20 cellular contexts compared by ENCODE assay signal in the genomic region with DNA sequence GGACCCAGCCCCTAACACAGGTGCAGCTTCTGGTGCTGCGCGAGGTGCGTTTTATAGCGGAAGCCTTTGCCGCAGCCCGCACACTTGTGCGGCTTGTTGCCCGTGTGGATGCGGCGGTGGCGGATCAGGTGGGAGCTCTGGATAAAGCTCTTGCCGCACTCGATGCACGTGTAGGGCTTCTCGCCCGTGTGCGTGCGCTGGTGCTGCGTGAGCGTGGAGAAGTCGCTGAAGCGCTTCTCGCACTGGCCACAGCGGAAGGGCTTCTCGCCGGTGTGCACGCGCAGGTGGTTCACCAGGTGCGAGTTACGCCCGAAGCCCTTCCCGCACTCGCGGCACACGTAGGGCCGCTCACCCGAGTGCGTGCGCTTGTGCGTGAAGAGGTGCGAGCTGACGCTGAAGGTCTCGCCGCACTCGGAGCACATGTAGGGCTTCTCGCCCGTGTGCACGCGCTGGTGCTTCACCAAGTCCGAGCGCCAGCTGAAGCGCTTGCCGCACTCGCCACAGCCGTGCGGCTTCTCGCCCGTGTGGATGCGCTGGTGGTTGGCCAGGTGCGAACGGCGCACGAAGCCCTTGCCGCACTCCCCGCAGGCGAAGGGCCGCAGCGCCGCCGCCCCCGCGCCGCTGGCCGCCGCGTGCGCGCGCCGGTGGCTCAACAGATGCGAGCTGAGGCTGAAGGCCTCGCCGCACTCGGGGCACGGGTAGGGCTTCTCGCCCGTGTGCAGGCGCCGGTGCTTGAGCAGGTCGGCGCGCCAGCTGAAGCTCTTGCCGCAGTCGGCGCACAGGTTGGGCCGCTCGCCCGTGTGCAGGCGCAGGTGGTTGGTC. TPM values are rescaled to one million over a fixed set of nuclear protein-coding genes. Genes with fewer than 3 reads are reported as not detected.
A peak's percentile ranks its signal among the peaks of the same experiment; 100 is the strongest.
DNase-seq lines count a peak whose midpoint lies in the region; ATAC-seq, FAIRE-seq and TF ChIP-seq lines count a peak whose summit lies in the region.
"Had no signal": no experiment of that assay in that cellular context is flagged by ENCODE, and none has a peak within 500 bp of the region (broad histone marks: within the 10 kb centered on the region; RNA-seq: fewer than 3 reads in every experiment).

No MANE protein-coding gene starts in this region.

- in situ Hi-C loops in HepG2 (cut with HindIII; ENCODE audit: extremely low pct_ligation_motif_present, low pct_unique_long_range_greater_than_20kb): no loop called here

- H3K9ac ChIP-seq in HepG2 (ENCODE audit: insufficient read depth, low read depth, low read length): no peak overlapping the region
- H3K9ac ChIP-seq in H1 (replicated peaks in 1 of 4; ENCODE audit: extremely low read depth in 1 of 4, low read depth in 3 of 4, low read length in 3 of 4): no peak overlapping the region
- peak overlapping the region; percentile 30 for H3K9ac ChIP-seq in neuronal stem cell (ENCODE audit: low read depth, low read length, poor library complexity)
- H3K9ac ChIP-seq: BLaER1 had no signal

- TF ChIP-seq EP300 in HepG2 (IDR thresholded peaks at IDR 0.05; ENCODE audit: low read depth in 2 of 2, low read length in 2 of 2): no peak
- TF ChIP-seq EP300 in HepG2 (CRISPR knock-in tag; IDR thresholded peaks at IDR 0.05; ENCODE audit: borderline replicate concordance): no peak
- TF ChIP-seq EP300 in H1 (IDR thresholded peaks at IDR 0.05; ENCODE audit: borderline replicate concordance in 1 of 2, low read depth in 2 of 2, low read length in 2 of 2): no peak

- H2AK5ac ChIP-seq in H1 (ENCODE audit: low read depth, low read length) (no peak overlapping the region), neuronal stem cell (ENCODE audit: low read depth, low read length) (no peak overlapping the region)

- H4K91ac ChIP-seq in H1 (replicated peaks; ENCODE audit: insufficient read length, low read length) (no peak overlapping the region), neuronal stem cell (ENCODE audit: low read depth, low read length, poor library complexity) (no peak overlapping the region)

- DNase-seq in HepG2 (ENCODE audit: low spot score) (no peak), right lobe of liver (no peak), H1 (ENCODE audit: low read depth in 1 of 2, low spot score in 2 of 2) (no peak), neuronal stem cell (ENCODE audit: low spot score) (no peak), AML-193 (lab: John Stamatoyannopoulos, UW) (no peak)
- no peak for DNase-seq in naive thymus-derived CD8-positive, alpha-beta T cell
- DNase-seq: CD4-positive, alpha-beta memory T cell; DMS153; DMS79; H7; HFFc6; IMR-90 had no signal

- H3K27ac Mint-ChIP-seq in naive thymus-derived CD8-positive, alpha-beta T cell: no peak overlapping the region
- H3K27ac Mint-ChIP-seq: CD14-positive monocyte, GM23338, HFFc6 had no signal

- POLR2A ChIA-PET in HepG2 (lab: Yijun Ruan, JAX) (no interaction called here), H1 (lab: Charles Lee; ENCODE audit: partially characterized antibody) (interaction anchor here (1.2 to 9.1 kb wide), 6 partner anchors 9 to 119 kb away, joined by 3 to 40 read pairs (median 9); a partner anchor contains a TSS)
- POLR2A ChIA-PET in naive thymus-derived CD8-positive, alpha-beta T cell (lab: Charles Lee): no interaction called here

- no peak for FAIRE-seq in HepG2 (lab: Jason Lieb, UNC)
- no peak for FAIRE-seq in H1 (lab: Jason Lieb, UNC)
- FAIRE-seq: A549 had no signal

- no peak overlapping the region for H3K4ac ChIP-seq in H1 (replicated peaks; ENCODE audit: insufficient read length, low read depth, low read length)
- no peak overlapping the region for H3K4ac ChIP-seq in neuronal stem cell (ENCODE audit: low read length)

- H3K36me3 ChIP-seq in HepG2 (replicated peaks in 1 of 2; ENCODE audit: control insufficient read depth in 1 of 2, insufficient read depth in 2 of 2, low read length in 2 of 2) (peaks cover 15 to 30% of the 10 kb centered on the region in 2 experiments; a peak in 4 of 5 replicates), right lobe of liver (peaks cover 0 to 14% (median 9%) of the 10 kb centered on the region in 4 donors), H1 (ENCODE audit: control insufficient read depth in 2 of 4, insufficient read depth in 4 of 4, low read length in 3 of 4) (peaks cover 0 to 17% (median 9%) of the 10 kb centered on the region in 4 experiments; a peak in 6 of 8 replicates), neuronal stem cell (replicated peaks in 1 of 2; ENCODE audit: control insufficient read depth in 2 of 2, insufficient read depth in 2 of 2, low read length in 2 of 2) (peaks cover 16 to 43% of the 10 kb centered on the region in 2 donors)

- H3K23ac ChIP-seq in H1 (ENCODE audit: insufficient read length): no peak overlapping the region
- no peak overlapping the region for H3K23ac ChIP-seq in neuronal stem cell (ENCODE audit: low read depth, low read length, poor library complexity)

- H3K36me3 Mint-ChIP-seq in naive thymus-derived CD8-positive, alpha-beta T cell: no peaks in the 10 kb centered on the region
- H3K36me3 Mint-ChIP-seq: CD4-positive, alpha-beta memory T cell had no signal

- intact Hi-C loops in HepG2 (cut with micrococcal nuclease; ENCODE audit: unreplicated experiment): no loop called here
- intact Hi-C loops in right lobe of liver (cut with DNase I): no loop called here

- no peak overlapping the region for H2BK5ac ChIP-seq in H1 (ENCODE audit: low read depth, low read length)
- H2BK5ac ChIP-seq in neuronal stem cell (ENCODE audit: low read length): no peak overlapping the region

- no peaks in the 10 kb centered on the region for H3K79me2 ChIP-seq in HepG2 (ENCODE audit: insufficient read depth, low read length)
- H3K79me2 ChIP-seq in H1 (ENCODE audit: control insufficient read depth in 1 of 2, insufficient read depth in 2 of 2, low read length in 2 of 2): no peaks in the 10 kb centered on the region

- H3K79me1 ChIP-seq in H1 (ENCODE audit: low read depth, low read length) (no peaks in the 10 kb centered on the region; the same call in 1 of the 2 replicates), neuronal stem cell (ENCODE audit: low read depth, low read length) (no peaks in the 10 kb centered on the region)

- H3K9me3 ChIP-seq in HepG2 (ENCODE audit: low read length) (no peaks in the 10 kb centered on the region), right lobe of liver (no peaks in the 10 kb centered on the region), H1 (ENCODE audit: insufficient read depth in 2 of 2, low read depth in 1 of 2, low read length in 1 of 2) (no peaks in the 10 kb centered on the region; a peak in 1 of 4 replicates), neuronal stem cell (replicated peaks in 1 of 2; ENCODE audit: control insufficient read depth in 2 of 2, insufficient read depth in 1 of 2, low read depth in 1 of 2, low read length in 2 of 2) (no peaks in the 10 kb centered on the region)
- H3K9me3 ChIP-seq: A549 had no signal

- TF ChIP-seq POLR2A in HepG2 (IDR thresholded peaks at IDR 0.05; ENCODE audit: insufficient read depth in 1 of 2, low read depth in 2 of 2, low read length in 2 of 2) (no peak), right lobe of liver (IDR thresholded peaks at IDR 0.05) (no peak), H1 (IDR thresholded peaks at IDR 0.05; ENCODE audit: control extremely low read depth in 1 of 2, low read depth in 2 of 2, low read length in 2 of 2) (no peak)

- no peaks in the 10 kb centered on the region for H3K23me2 ChIP-seq in H1 (ENCODE audit: low read depth, low read length)

- peaks cover 0 to 4% (median 0%) of the 10 kb centered on the region in 9 donors for H3K9me3 Mint-ChIP-seq in naive thymus-derived CD8-positive, alpha-beta T cell
- H3K9me3 Mint-ChIP-seq: GM23338, HFFc6 had no signal

- WGBS in HepG2 (ENCODE audit: low lambda C conversion rate): 97% methylated on average over 52 of the region's 99 CpGs
- WGBS in right lobe of liver (ENCODE audit: insufficient coverage, low coverage, low lambda C conversion rate, missing lambda C conversion rate): 96% methylated on average over 11 of the region's 99 CpGs
- 94% methylated on average over 77 of the region's 99 CpGs; no CpG with 5 or more reads in 1 of the 2 experiments for WGBS in H1 (ENCODE audit: extremely low coverage in 1 of 2, insufficient coverage in 1 of 2, insufficient read length in 1 of 2, insufficient replicate concordance in 2 of 2, low coverage in 1 of 2, low lambda C conversion rate in 2 of 2, missing lambda C conversion rate in 1 of 2), 2 experiments
- no CpG with 5 or more reads among the region's 99 CpGs for WGBS in neuronal stem cell (ENCODE audit: extremely low coverage in 2 of 2, insufficient read length in 2 of 2, insufficient replicate concordance in 1 of 2), 2 donors

- H4K8ac ChIP-seq in H1 (ENCODE audit: extremely low read depth, insufficient read depth, low read length): peak overlapping the region; percentile 38; the same call in 1 of the 2 replicates
- H4K8ac ChIP-seq in neuronal stem cell (ENCODE audit: low read depth, low read length): no peak overlapping the region

- no peak overlapping the region for H2BK12ac ChIP-seq in H1 (ENCODE audit: low read depth, low read length)
- H2BK12ac ChIP-seq in neuronal stem cell (ENCODE audit: low read length): no peak overlapping the region

- H2AFZ ChIP-seq in HepG2 (ENCODE audit: low read length) (no peak overlapping the region), H1 (ENCODE audit: low read length) (no peak overlapping the region), neuronal stem cell (ENCODE audit: low read length) (no peak overlapping the region)
- H2AFZ ChIP-seq: GM23338 had no signal

- H4K5ac ChIP-seq in H1 (ENCODE audit: insufficient read length, low read depth, low read length): no peak overlapping the region

- H2BK15ac ChIP-seq in H1 (ENCODE audit: low read length) (no peak overlapping the region), neuronal stem cell (ENCODE audit: low read length) (no peak overlapping the region)

- TF ChIP-seq RAD21 in HepG2 (CRISPR knock-in tag; IDR thresholded peaks at IDR 0.05) (no peak), H1 (IDR thresholded peaks at IDR 0.05 in 1 of 2, conservative IDR thresholded peaks at IDR 0.05 in 1 of 2; ENCODE audit: low read depth in 2 of 2, low read length in 2 of 2) (no peak)

- TF ChIP-seq CTCF in HepG2 (CRISPR knock-in tag; IDR thresholded peaks at IDR 0.05) (no peak), right lobe of liver (IDR thresholded peaks at IDR 0.05) (no peak), H1 (IDR thresholded peaks at IDR 0.05; ENCODE audit: control extremely low read depth in 1 of 3, insufficient read depth in 1 of 3, low read depth in 1 of 3, low read length in 3 of 3) (no peak)

- H2BK120ac ChIP-seq in H1 (replicated peaks; ENCODE audit: low read depth, low read length): no peak overlapping the region
- H2BK120ac ChIP-seq in neuronal stem cell (ENCODE audit: low read depth, low read length): no peak overlapping the region

- H3K4me1 ChIP-seq in HepG2 (ENCODE audit: insufficient read depth, low read length) (peaks cover 17% of the 10 kb centered on the region), right lobe of liver (no peaks in the 10 kb centered on the region), H1 (replicated peaks in 1 of 4; ENCODE audit: control insufficient read depth in 3 of 4, insufficient read depth in 4 of 4, low read length in 3 of 4) (peaks cover 0 to 9% (median 1%) of the 10 kb centered on the region in 4 experiments; a peak in 5 of 7 replicates), neuronal stem cell (ENCODE audit: control insufficient read depth in 2 of 2, insufficient read depth in 1 of 2, low read depth in 1 of 2, low read length in 2 of 2) (no peaks in the 10 kb centered on the region)
- H3K4me1 ChIP-seq: A549, BLaER1 had no signal

- H3K27ac ChIP-seq in HepG2 (ENCODE audit: extremely low read length, insufficient read depth, low read length): no peak overlapping the region
- no peak overlapping the region for H3K27ac ChIP-seq in right lobe of liver
- H3K27ac ChIP-seq in H1 (ENCODE audit: low read depth, low read length): no peak overlapping the region
- no peak overlapping the region for H3K27ac ChIP-seq in neuronal stem cell (replicated peaks; ENCODE audit: low read length)
- H3K27ac ChIP-seq: 22Rv1, A549, BLaER1, HL-60 had no signal

- no peak overlapping the region for H3K14ac ChIP-seq in H1 (ENCODE audit: insufficient read length)
- no peak overlapping the region for H3K14ac ChIP-seq in neuronal stem cell (ENCODE audit: low read length)

- peaks cover 0 to 14% (median 12%) of the 10 kb centered on the region in 5 donors for H3K27me3 Mint-ChIP-seq in naive thymus-derived CD8-positive, alpha-beta T cell

- no peak overlapping the region for H3K4me3 ChIP-seq in HepG2 (replicated peaks in 1 of 3; ENCODE audit: insufficient read depth in 1 of 3, low read depth in 2 of 3, low read length in 3 of 3)
- no peak overlapping the region for H3K4me3 ChIP-seq in right lobe of liver
- H3K4me3 ChIP-seq in H1 (ENCODE audit: extremely low read depth in 1 of 4, insufficient read depth in 2 of 4, low read depth in 3 of 4, low read length in 4 of 4): no peak overlapping the region
- H3K4me3 ChIP-seq in neuronal stem cell (ENCODE audit: low read length in 2 of 2): no peak overlapping the region
- H3K4me3 ChIP-seq: A549, BLaER1, GM23338 had no signal

- ATAC-seq in HepG2 (no peak), right lobe of liver (no peak), HG02973 (IDR thresholded peaks at IDR 0.05; ENCODE audit: unreplicated experiment) (no peak)
- ATAC-seq in naive thymus-derived CD8-positive, alpha-beta T cell: no peak
- ATAC-seq: A549, GM23338, HCT116 had no signal

- no peak overlapping the region for H3K18ac ChIP-seq in H1 (ENCODE audit: extremely low read depth, low read length)
- no peak overlapping the region for H3K18ac ChIP-seq in neuronal stem cell (ENCODE audit: low read length)

- H4K20me1 ChIP-seq in HepG2 (ENCODE audit: insufficient read depth, low read length) (no peaks in the 10 kb centered on the region), H1 (replicated peaks in 1 of 2; ENCODE audit: control insufficient read depth in 1 of 2, insufficient read depth in 2 of 2, low read length in 2 of 2) (peaks cover 3 to 11% of the 10 kb centered on the region in 2 experiments)
- H4K20me1 ChIP-seq: BLaER1 had no signal

- no peak overlapping the region for H3K56ac ChIP-seq in H1 (replicated peaks; ENCODE audit: insufficient read length, low read depth, low read length)

- no peaks in the 10 kb centered on the region for H3K27me3 ChIP-seq in HepG2 (ENCODE audit: control insufficient read depth in 1 of 2, insufficient read depth in 2 of 2, low read length in 2 of 2)
- H3K27me3 ChIP-seq in right lobe of liver: no peaks in the 10 kb centered on the region
- H3K27me3 ChIP-seq in H1 (replicated peaks in 1 of 4; ENCODE audit: control insufficient read depth in 3 of 4, extremely low read depth in 1 of 4, insufficient read depth in 3 of 4, low read length in 3 of 4): no peaks in the 10 kb centered on the region
- H3K27me3 ChIP-seq in neuronal stem cell (ENCODE audit: control insufficient read depth in 3 of 3, insufficient read depth in 3 of 3, low read depth in 1 of 3, low read length in 3 of 3): no peaks in the 10 kb centered on the region
- H3K27me3 ChIP-seq: BLaER1 had no signal

- no TSS peak for BruUV-seq in HepG2 (replicated peaks; lab: Mats Ljungman, UMichigan)

- CTCF ChIA-PET in HepG2 (lab: Yijun Ruan, JAX; ENCODE audit: low intra/inter-chr PET ratio, low total read pairs) (no interaction called here), H1 (lab: Charles Lee; ENCODE audit: partially characterized antibody) (interaction anchor here (1.6 to 29.8 kb wide), 5 partner anchors 8 to 52 kb away, joined by 4 to 786 read pairs (median 19); a partner anchor contains a TSS)

- no peaks in the 10 kb centered on the region for H3K4me1 Mint-ChIP-seq in naive thymus-derived CD8-positive, alpha-beta T cell
- H3K4me1 Mint-ChIP-seq: CD14-positive monocyte; CD4-positive, alpha-beta memory T cell had no signal

- no peak overlapping the region for H3K4me3 Mint-ChIP-seq in naive thymus-derived CD8-positive, alpha-beta T cell
- H3K4me3 Mint-ChIP-seq: CD4-positive, alpha-beta memory T cell; GM23338; HFFc6 had no signal

- no peak overlapping the region for H2BK20ac ChIP-seq in H1 (ENCODE audit: low read length)

- no peak overlapping the region for H3K4me2 ChIP-seq in HepG2 (ENCODE audit: low read depth, low read length)
- H3K4me2 ChIP-seq in H1 (ENCODE audit: insufficient read depth in 1 of 2, low read depth in 2 of 2, low read length in 2 of 2): no peak overlapping the region
- no peak overlapping the region for H3K4me2 ChIP-seq in neuronal stem cell (ENCODE audit: insufficient read depth, low read length, poor library complexity, severe bottlenecking)
- H3K4me2 ChIP-seq: A549, BLaER1 had no signal

RNA-seq across cellular contexts. Expression of a gene that starts 25.2 kb away (rescaled TPM):
- total RNA-seq in HepG2 (2016; rRNA removed; fragmentation: Illumina TruSeq; extraction: Trizol) (7.1 and 7.3 TPM in 2 replicates), right lobe of liver (1 to 10 TPM; 2.6 to 6.9 (median 3.4) TPM)
- 0.62 and 0.71 TPM in 2 replicates for total RNA-seq in HepG2 (2016; cell fraction: cytosol; rRNA removed; fragmentation: Illumina TruSeq; extraction: Trizol; ENCODE audit: low read depth)
- total RNA-seq in HepG2 (2016; cell fraction: insoluble cytoplasmic fraction; rRNA removed; fragmentation: Illumina TruSeq; extraction: Trizol): 6.7 and 7.7 TPM in 2 replicates
- 2.9 and 3.1 TPM in 2 replicates for total RNA-seq in HepG2 (2016; cell fraction: membrane; rRNA removed; fragmentation: Illumina TruSeq; extraction: Trizol)
- total RNA-seq in HepG2 (2016; cell fraction: nucleus; rRNA removed; fragmentation: Illumina TruSeq; extraction: Trizol): 6.0 and 6.7 TPM in 2 replicates
- polyA plus RNA-seq in HepG2 (2011; rRNA removed) (2.3 and 2.5 TPM in 2 replicates), H1 (2011; rRNA removed) (5.6 and 6.4 TPM in 2 replicates)
- polyA plus RNA-seq in HepG2 (2011; cell fraction: cytosol; rRNA removed): 1.6 and 1.9 TPM in 2 replicates
- polyA plus RNA-seq in HepG2 (2011; cell fraction: nucleus; rRNA removed): 4.2 and 4.6 TPM in 2 replicates
- polyA plus RNA-seq in HepG2 (2012): 3.8 and 4.2 TPM in 2 replicates
- polyA plus RNA-seq in HepG2 (2016; cell fraction: cytosol; fragmentation: Illumina TruSeq; extraction: Trizol; ENCODE audit: low read depth): 0.28 and 0.36 TPM in 2 replicates
- 6.6 and 6.9 TPM in 2 replicates for polyA plus RNA-seq in HepG2 (2016; cell fraction: insoluble cytoplasmic fraction; fragmentation: Illumina TruSeq; extraction: Trizol; ENCODE audit: low read depth)
- 1.2 and 1.4 TPM in 2 replicates for polyA plus RNA-seq in HepG2 (2016; cell fraction: membrane; fragmentation: Illumina TruSeq; extraction: Trizol; ENCODE audit: low read depth)
- 8.0 and 9.2 TPM in 2 replicates for polyA plus RNA-seq in HepG2 (2016; cell fraction: nucleus; fragmentation: Illumina TruSeq; extraction: Trizol; ENCODE audit: insufficient read depth, low read depth)
- 2.2 and 6.9 TPM in 2 replicates for polyA minus RNA-seq in HepG2 (2011; rRNA and poly(A)+ RNA removed; ENCODE audit: low replicate concordance)
- 5.0 and 5.1 TPM in 2 replicates for polyA minus RNA-seq in HepG2 (2011; cell fraction: cytosol; rRNA and poly(A)+ RNA removed)
- polyA minus RNA-seq in HepG2 (2011; cell fraction: nucleus; rRNA and poly(A)+ RNA removed): 13.9 and 14.8 TPM in 2 replicates
- total RNA-seq in H1 (2021; fragmentation: NEBNext Ultra II Directional; extraction: Animal tissue kit (Norgen Biotek cat#: 25700)): 17.9 and 18.3 TPM in 2 replicates
- polyA plus RNA-seq in H1 (2011; cell fraction: cytosol; rRNA removed): 7.0 TPM
- polyA plus RNA-seq in H1 (2011; cell fraction: nucleus; rRNA removed): 5.8 TPM
- 6.1 to 9.7 TPM (median 7.1 TPM) in 4 replicates for polyA plus RNA-seq in H1 (2012, experiment 1 of 2)
- polyA plus RNA-seq in H1 (2012, experiment 2 of 2): 1.8 TPM
- 7.0 TPM for polyA plus RNA-seq in H1 (2013, experiment 1 of 2)
- 7.3 TPM for polyA plus RNA-seq in H1 (2013, experiment 2 of 2)
- 9.1 and 10.0 TPM in 2 replicates for polyA minus RNA-seq in H1 (2011; rRNA and poly(A)+ RNA removed)
- polyA minus RNA-seq in H1 (2011; cell fraction: cytosol; rRNA and poly(A)+ RNA removed): 13.1 TPM
- 15.7 TPM for polyA minus RNA-seq in H1 (2011; cell fraction: nucleus; rRNA and poly(A)+ RNA removed)
- polyA plus RNA-seq in neuronal stem cell (2013, experiment 1 of 2): 4.7 TPM
- 4.7 TPM for polyA plus RNA-seq in neuronal stem cell (2013, experiment 2 of 2)
- under 1 TPM in 1 of 2 experiments, not detected in 1; 0.08 TPM for total RNA-seq in naive thymus-derived CD8-positive, alpha-beta T cell
- polyA plus RNA-seq in naive thymus-derived CD8-positive, alpha-beta T cell: not detected
- polyA plus RNA-seq: CD4-positive, alpha-beta memory T cell had no signal
